Comparison of ENCODE assay signal across 1 cellular context in genomic region chr17:75922963-75923874, GRCh38.
TF ChIP-seq lines count a peak whose summit lies in the region.

No MANE protein-coding gene starts in this region.

TF ChIP-seq in HepG2, 621 proteins besides CTCF, POLR2A, EP300 and RAD21 (continued from another document and continues in another):
- TF ChIP-seq ZNF281 (CRISPR knock-in tag; IDR thresholded peaks at IDR 0.05; ENCODE audit: borderline replicate concordance) (no peak), MLLT10 (CRISPR knock-in tag; IDR thresholded peaks at IDR 0.05) (no peak), KLF11 (CRISPR knock-in tag; IDR thresholded peaks at IDR 0.05) (no peak), PATZ1 (CRISPR knock-in tag; IDR thresholded peaks at IDR 0.05) (0 out of 2 replicates have a peak, but pooled peaks have one; percentile 38), ZNF777 (CRISPR knock-in tag; IDR thresholded peaks at IDR 0.05) (no peak), ZNF3 (CRISPR knock-in tag; IDR thresholded peaks at IDR 0.05) (no peak), CC2D1A (CRISPR knock-in tag; IDR thresholded peaks at IDR 0.05) (no peak), ZNF260 (CRISPR knock-in tag; IDR thresholded peaks at IDR 0.05; ENCODE audit: borderline replicate concordance, low read depth) (no peak), RFX1 (IDR thresholded peaks at IDR 0.05) (no peak), TBL1XR1 (IDR thresholded peaks at IDR 0.05; ENCODE audit: borderline replicate concordance, low read length, partially characterized antibody) (no peak), TEF (CRISPR knock-in tag; IDR thresholded peaks at IDR 0.05) (no peak), POLR2AphosphoS2 (IDR thresholded peaks at IDR 0.05; ENCODE audit: low read depth, low read length) (no peak), ZNF841 (CRISPR knock-in tag; IDR thresholded peaks at IDR 0.05; ENCODE audit: borderline replicate concordance) (no peak), NFYC (CRISPR knock-in tag; IDR thresholded peaks at IDR 0.05) (no peak), ZNF607 (CRISPR knock-in tag; IDR thresholded peaks at IDR 0.05; ENCODE audit: borderline replicate concordance) (no peak), MYC (CRISPR knock-in tag; IDR thresholded peaks at IDR 0.05; ENCODE audit: borderline replicate concordance) (peak; percentile 12; the same call in 1 of the 2 replicates), SOX5 (CRISPR knock-in tag; IDR thresholded peaks at IDR 0.05; ENCODE audit: borderline replicate concordance) (0 out of 2 replicates have a peak, but pooled peaks have one; percentile 7), ZNF224 (CRISPR knock-in tag; IDR thresholded peaks at IDR 0.05) (no peak; the same call in 1 of the 2 replicates), ZNF12 (CRISPR knock-in tag; IDR thresholded peaks at IDR 0.05) (no peak), ATF3 (CRISPR knock-in tag; IDR thresholded peaks at IDR 0.05) (no peak), SATB2 (CRISPR knock-in tag; IDR thresholded peaks at IDR 0.05) (0 out of 2 replicates have a peak, but pooled peaks have one; percentile 43), HNRNPLL (IDR thresholded peaks at IDR 0.05; ENCODE audit: low read depth, low read length, poor library complexity, severe bottlenecking) (peak; percentile 22), PRDM10 (CRISPR knock-in tag; IDR thresholded peaks at IDR 0.05; ENCODE audit: low read depth) (no peak), NCOA5 (CRISPR knock-in tag; IDR thresholded peaks at IDR 0.05) (no peak), ZNF709 (CRISPR knock-in tag; IDR thresholded peaks at IDR 0.05) (no peak), ZNF484 (CRISPR knock-in tag; IDR thresholded peaks at IDR 0.05; ENCODE audit: borderline replicate concordance, low read depth) (no peak), RFX3 (CRISPR knock-in tag; IDR thresholded peaks at IDR 0.05) (no peak), PHF5A (CRISPR knock-in tag; IDR thresholded peaks at IDR 0.05; ENCODE audit: low read depth, unreplicated experiment) (no peak), ZNF335 (CRISPR knock-in tag; IDR thresholded peaks at IDR 0.05) (0 out of 2 replicates have a peak, but pooled peaks have one; percentile 52), ZNF639 (CRISPR knock-in tag; conservative IDR thresholded peaks at IDR 0.05) (no peak), FOSL2 (CRISPR knock-in tag; IDR thresholded peaks at IDR 0.05) (no peak), ZSCAN20 (CRISPR knock-in tag; IDR thresholded peaks at IDR 0.05; ENCODE audit: borderline replicate concordance) (no peak), ZBED4 (CRISPR knock-in tag; IDR thresholded peaks at IDR 0.05; ENCODE audit: borderline replicate concordance) (no peak), TCF7 (IDR thresholded peaks at IDR 0.05; ENCODE audit: low read depth) (no peak), ZGPAT (CRISPR knock-in tag; IDR thresholded peaks at IDR 0.05) (no peak), ZBTB25 (CRISPR knock-in tag; IDR thresholded peaks at IDR 0.05) (no peak)
